Comparison of ENCODE assay signal across 9 cellular contexts in the genomic region with DNA sequence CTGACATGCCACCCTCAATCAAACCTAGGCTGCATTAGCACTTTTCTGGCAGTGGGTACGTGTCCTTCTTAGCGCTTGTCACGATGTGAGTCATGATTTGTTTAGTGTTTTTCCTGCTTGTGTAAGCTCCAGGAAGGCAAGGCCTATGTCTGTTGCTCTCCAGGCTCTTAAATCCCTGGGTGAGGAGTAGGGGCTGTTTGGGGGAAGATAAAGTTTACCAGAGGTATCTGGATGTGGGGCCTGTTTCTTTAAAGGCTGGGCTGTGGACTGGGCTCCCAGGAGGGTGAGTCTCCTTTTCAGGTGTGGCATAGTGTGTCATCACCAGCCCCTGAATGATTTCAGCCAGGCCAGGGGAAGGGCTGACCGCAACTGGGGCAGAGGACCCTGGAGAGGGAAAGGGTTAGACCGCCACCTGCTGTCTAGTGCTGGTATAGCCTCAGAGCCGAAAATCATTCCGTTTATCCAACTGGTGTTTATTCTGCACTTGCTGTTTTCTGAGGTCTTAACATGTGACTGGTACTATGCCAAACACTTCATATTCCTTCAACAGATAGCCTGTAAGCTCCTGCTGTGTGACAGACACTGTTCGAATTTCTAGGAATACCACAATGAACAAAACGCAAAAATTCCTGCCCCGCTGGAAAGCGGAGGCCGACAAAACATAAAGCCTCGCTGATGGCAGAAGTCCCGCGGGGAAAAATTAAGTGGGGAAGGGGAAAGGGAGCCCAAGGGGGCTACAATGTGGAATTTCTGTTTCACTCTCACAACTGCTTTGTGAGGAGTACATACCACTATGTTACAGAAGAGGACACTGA. TPM values are rescaled to one million over a fixed set of nuclear protein-coding genes. Genes with fewer than 3 reads are reported as not detected.
A peak's percentile ranks its signal among the peaks of the same experiment; 100 is the strongest.
DNase-seq lines count a peak whose midpoint lies in the region; ATAC-seq and TF ChIP-seq lines count a peak whose summit lies in the region.
"Had no signal": no experiment of that assay in that cellular context is flagged by ENCODE, and none has a peak within 500 bp of the region (broad histone marks: within the 10 kb centered on the region; RNA-seq: fewer than 3 reads in every experiment).

No MANE protein-coding gene starts in this region.

- H3K4me3 Mint-ChIP-seq in activated CD4-positive, alpha-beta T cell treated with anti-CD3 and anti-CD28 coated beads for 36 hours, result no peak overlapping the region

- 36 to 47% methylated on average over 15 of the region's 15 CpGs for WGBS in lower leg skin, 2 donors

- no peak for TF ChIP-seq POLR2A in lower leg skin (IDR thresholded peaks at IDR 0.05)

- H3K9me3 ChIP-seq in colonic mucosa, result no peaks in the 10 kb centered on the region

- CTCF ChIA-PET in BJ (lab: Yijun Ruan, JAX), result interaction anchor here (0.6 to 20.2 kb wide), 24 partner anchors 10 to 366 kb away, joined by 3 to 387 read pairs (median 5); partner anchors contain the start of genes FABP3 and SERINC2
- CTCF ChIA-PET in activated CD4-positive, alpha-beta T cell treated with anti-CD3 and anti-CD28 coated beads for 36 hours (lab: Charles Lee), result interaction anchor here (0.6 to 4.6 kb wide), 9 partner anchors 13 to 240 kb away, joined by 3 to 35 read pairs (median 3); no protein-coding TSS in a partner anchor

- H3K4me1 ChIP-seq in colonic mucosa, result no peaks in the 10 kb centered on the region

- no peaks in the 10 kb centered on the region for H3K9me3 Mint-ChIP-seq in activated CD4-positive, alpha-beta T cell treated with anti-CD3 and anti-CD28 coated beads for 36 hours (ENCODE audit: low read depth)

- H3K27me3 ChIP-seq in BJ (ENCODE audit: control insufficient read depth, insufficient read depth, low read length) (no peaks in the 10 kb centered on the region), colonic mucosa (no peaks in the 10 kb centered on the region)

- H3K36me3 ChIP-seq in BJ (ENCODE audit: control insufficient read depth, insufficient read depth, low read length) (peaks cover 22% of the 10 kb centered on the region), colonic mucosa (no peaks in the 10 kb centered on the region)

- TF ChIP-seq CTCF in BJ (IDR thresholded peaks at IDR 0.05; ENCODE audit: insufficient read depth, low read depth, low read length), result peak; percentile 95
- peak; percentile 95 for TF ChIP-seq CTCF in GM20000 (IDR thresholded peaks at IDR 0.05; ENCODE audit: extremely low read depth, missing control alignments)
- peak; percentile 89 for TF ChIP-seq CTCF in colonic mucosa (IDR thresholded peaks at IDR 0.05)
- TF ChIP-seq CTCF in lower leg skin (IDR thresholded peaks at IDR 0.05), result peak in 1 of 3 donors; percentile 89

- peak overlapping the region; percentile 55 for H3K27ac ChIP-seq in colonic mucosa

- no peaks in the 10 kb centered on the region for H3K4me1 Mint-ChIP-seq in activated CD4-positive, alpha-beta T cell treated with anti-CD3 and anti-CD28 coated beads for 36 hours

- H3K4me3 ChIP-seq in BJ (ENCODE audit: low read depth, low read length), result no peak overlapping the region
- H3K4me3 ChIP-seq in colonic mucosa, result no peak overlapping the region
- H3K4me3 ChIP-seq in lower leg skin (ENCODE audit: low read depth, poor library complexity, severe bottlenecking), result no peak overlapping the region

- H3K27me3 Mint-ChIP-seq in activated CD4-positive, alpha-beta T cell treated with anti-CD3 and anti-CD28 coated beads for 36 hours, result peaks cover 14% of the 10 kb centered on the region

- H3K9ac ChIP-seq in colonic mucosa (ENCODE audit: low read depth in 2 of 2, low read length in 2 of 2), result peak overlapping the region in 1 of 2 donors; percentile 51

- POLR2A ChIA-PET in BJ (lab: Charles Lee), result interaction anchor here (0.8 kb wide), 1 partner anchor 26 kb away, joined by 3 read pairs; no protein-coding TSS in a partner anchor
- POLR2A ChIA-PET in activated CD4-positive, alpha-beta T cell treated with anti-CD3 and anti-CD28 coated beads for 36 hours (lab: Charles Lee), result no interaction called here

- no peaks in the 10 kb centered on the region for H3K36me3 Mint-ChIP-seq in activated CD4-positive, alpha-beta T cell treated with anti-CD3 and anti-CD28 coated beads for 36 hours (ENCODE audit: low read depth)

- peak; percentile 31 for DNase-seq in BJ (ENCODE audit: low read depth)
- peak; percentile 81 for DNase-seq in GM20000 (ENCODE audit: low spot score)
- DNase-seq in NCI-H345 (lab: John Stamatoyannopoulos, UW), result peak; percentile 63
- DNase-seq in activated CD4-positive, alpha-beta T cell treated with anti-CD3 and anti-CD28 coated beads for 36 hours, result peak; percentile 84
- DNase-seq in colonic mucosa, result peak; percentile 84
- peak; percentile 56 to 93 for DNase-seq in lower leg skin (ENCODE audit: low spot score in 2 of 2)
- DNase-seq in stimulated activated CD4-positive, alpha-beta T cell treated with anti-CD3 and anti-CD28 coated beads, Interleukin-4, amount 100 ng/mL, for 48 hours (ENCODE audit: low read depth in 2 of 2), result peak; percentile 59 to 71

- peak; percentile 89 for ATAC-seq in activated CD4-positive, alpha-beta T cell treated with anti-CD3 and anti-CD28 coated beads for 36 hours
- ATAC-seq in HG03025 (IDR thresholded peaks at IDR 0.05; ENCODE audit: low FRiP score, unreplicated experiment), result no peak

- no peak overlapping the region for H3K27ac Mint-ChIP-seq in activated CD4-positive, alpha-beta T cell treated with anti-CD3 and anti-CD28 coated beads for 36 hours

- intact Hi-C loops in activated CD4-positive, alpha-beta T cell treated with anti-CD3 and anti-CD28 coated beads for 36 hours (cut with DNase I, micrococcal nuclease), result loop anchor here (1.0 to 2.0 kb wide), 4 partner anchors 28 to 238 kb away; no protein-coding TSS in a partner anchor
- intact Hi-C loops in colonic mucosa (cut with DNase I), result loop anchor here (2.0 to 10.0 kb wide), 3 partner anchors 28 to 240 kb away; partner anchors contain the start of genes SNRNP40 and ZCCHC17
- intact Hi-C loops in lower leg skin (cut with DNase I; ENCODE audit: low total_unique reads), result no loop called here

RNA-seq across cellular contexts. Expression of gene SERINC2, which starts 9.7 kb away (rescaled TPM):
- 73.7 and 109 TPM in 2 replicates for polyA plus RNA-seq in BJ (2011; rRNA removed)
- polyA minus RNA-seq in BJ (2011; rRNA and poly(A)+ RNA removed), result 90.4 and 104 TPM in 2 replicates
- under 1 TPM in 1 of 2 experiments, not detected in 1; 0.14 TPM for total RNA-seq in activated CD4-positive, alpha-beta T cell treated with anti-CD3 and anti-CD28 coated beads for 36 hours
- total RNA-seq in colonic mucosa (100 to 1,000 TPM; 203 to 212 TPM), lower leg skin (10 to 100 TPM; 51.4 to 85.4 (median 60.6) TPM)

RNA-seq across cellular contexts. Expression of gene FABP3, which starts 49.8 kb away (rescaled TPM):
- polyA plus RNA-seq in BJ (2011; rRNA removed), result 9.0 and 11.7 TPM in 2 replicates
- polyA minus RNA-seq in BJ (2011; rRNA and poly(A)+ RNA removed), result 5.4 and 9.3 TPM in 2 replicates
- total RNA-seq in activated CD4-positive, alpha-beta T cell treated with anti-CD3 and anti-CD28 coated beads for 36 hours, result not detected
- total RNA-seq in colonic mucosa (1 to 10 TPM; 2.8 to 4.7 TPM), lower leg skin (10 to 100 TPM in 2 of 4 donors, 1 to 10 TPM in 2; 2.5 to 12.1 (median 8.6) TPM)
- total RNA-seq: T-helper 1 cell treated with Interleukin-12 subunit alpha and Interleukin-12 subunit beta and Interleukin-4 antibody, amounts not matched to agents 30 ng/mL and 1 ng/mL, for 36 hours had no signal

Comparison
In these comparisons a context has a peak if more than half of its experiments do, and no peak if none do; other contexts are left out.
1. DNase-seq: peak in every context shown above with its lines; median percentile 84 in activated CD4-positive, alpha-beta T cell treated with anti-CD3 and anti-CD28 coated beads for 36 hours; 84 in colonic mucosa; 81 in GM20000; 74 in lower leg skin; 65 in stimulated activated CD4-positive, alpha-beta T cell treated with anti-CD3 and anti-CD28 coated beads, Interleukin-4, amount 100 ng/mL, for 48 hours; 63 in NCI-H345; 31 in BJ.
2. RNA of gene SERINC2, which starts 9.7 kb away (total RNA-seq): 203 to 212 TPM in colonic mucosa and 51.4 to 85.4 TPM in lower leg skin; 0.14 TPM in activated CD4-positive, alpha-beta T cell treated with anti-CD3 and anti-CD28 coated beads for 36 hours; every median in the first group is over 10 times any median in the second.